Comparison of ENCODE assay signal across 19 cellular contexts in genomic region chr3:143265501-143266070, GRCh38.
"Had no signal": no experiment of that assay in that cellular context is flagged by ENCODE, and none has a peak within 500 bp of the region (broad histone marks: within the 10 kb centered on the region; RNA-seq: fewer than 3 reads in every experiment).

No MANE protein-coding gene starts in this region.

- H3K9me3 ChIP-seq: body of pancreas, heart right ventricle, pancreas, right lobe of liver, upper lobe of left lung had no signal

- DNase-seq: activated CD4-positive, alpha-beta memory T cell treated with anti-CD3 and anti-CD28 coated beads, Interleukin-2, amount 10 ng/mL, durations not matched to agents 7 days and 5 days; activated CD4-positive, alpha-beta T cell treated with anti-CD3 and anti-CD28 coated beads for 36 hours; activated naive CD4-positive, alpha-beta T cell treated with Interleukin-2 at 50 U/mL for 16 hours; activated naive CD8-positive, alpha-beta T cell treated with anti-CD3 and anti-CD28 coated beads, Interleukin-2, amount 10 ng/mL, durations not matched to agents 7 days and 5 days; activated T-cell treated with anti-CD3 and anti-CD28 coated beads, Interleukin-2, amount 50 U/mL, for 24 hours; body of pancreas; effector memory CD8-positive, alpha-beta T cell; heart right ventricle; naive thymus-derived CD8-positive, alpha-beta T cell; pancreas; right lobe of liver; small intestine; stimulated activated CD4-positive, alpha-beta T cell treated with anti-CD3 and anti-CD28 coated beads, Interleukin-15, amount 100 ng/mL, for 24 hours; stimulated activated CD4-positive, alpha-beta T cell treated with anti-CD3 and anti-CD28 coated beads, Interleukin-2, amount 100 ng/mL, for 48 hours; stimulated activated naive CD8-positive, alpha-beta T cell treated with anti-CD3 and anti-CD28 coated beads, Interleukin-15, amount 100 ng/mL, for 72 hours; T-helper 2 cell; upper lobe of left lung had no signal

- H3K36me3 Mint-ChIP-seq: WTC11 had no signal

- H3K4me3 ChIP-seq: body of pancreas, heart right ventricle, pancreas, right lobe of liver, upper lobe of left lung had no signal

- H3K4me3 Mint-ChIP-seq: activated CD4-positive, alpha-beta memory T cell treated with anti-CD3 and anti-CD28 coated beads, Interleukin-2, amount 10 ng/mL, durations not matched to agents 7 days and 5 days; activated CD4-positive, alpha-beta T cell treated with anti-CD3 and anti-CD28 coated beads for 36 hours; activated naive CD8-positive, alpha-beta T cell treated with anti-CD3 and anti-CD28 coated beads, Interleukin-2, amount 10 ng/mL, durations not matched to agents 7 days and 5 days; activated T-cell treated with anti-CD3 and anti-CD28 coated beads, Interleukin-2, amount 50 U/mL, for 24 hours; effector memory CD8-positive, alpha-beta T cell; naive thymus-derived CD8-positive, alpha-beta T cell; stimulated activated naive CD8-positive, alpha-beta T cell treated with anti-CD3 and anti-CD28 coated beads, Interleukin-15, amount 100 ng/mL, for 72 hours; WTC11 had no signal

- H3K27me3 ChIP-seq: body of pancreas, heart right ventricle, pancreas, right lobe of liver, upper lobe of left lung had no signal

- H3K27me3 Mint-ChIP-seq: activated CD4-positive, alpha-beta memory T cell treated with anti-CD3 and anti-CD28 coated beads, Interleukin-2, amount 10 ng/mL, durations not matched to agents 7 days and 5 days; activated CD4-positive, alpha-beta T cell treated with anti-CD3 and anti-CD28 coated beads for 36 hours; activated naive CD8-positive, alpha-beta T cell treated with anti-CD3 and anti-CD28 coated beads, Interleukin-2, amount 10 ng/mL, durations not matched to agents 7 days and 5 days; activated T-cell treated with anti-CD3 and anti-CD28 coated beads, Interleukin-2, amount 50 U/mL, for 24 hours; effector memory CD8-positive, alpha-beta T cell; naive thymus-derived CD8-positive, alpha-beta T cell; stimulated activated naive CD8-positive, alpha-beta T cell treated with anti-CD3 and anti-CD28 coated beads, Interleukin-15, amount 100 ng/mL, for 72 hours had no signal

- H3K27ac Mint-ChIP-seq: activated CD4-positive, alpha-beta memory T cell treated with anti-CD3 and anti-CD28 coated beads, Interleukin-2, amount 10 ng/mL, durations not matched to agents 7 days and 5 days; activated CD4-positive, alpha-beta T cell treated with anti-CD3 and anti-CD28 coated beads for 36 hours; activated naive CD8-positive, alpha-beta T cell treated with anti-CD3 and anti-CD28 coated beads, Interleukin-2, amount 10 ng/mL, durations not matched to agents 7 days and 5 days; activated T-cell treated with anti-CD3 and anti-CD28 coated beads, Interleukin-2, amount 50 U/mL, for 24 hours; activated T-helper 2 cell treated with anti-CD3 and anti-CD28 coated beads, Interferon-gamma antibody, Interleukin-2, Interleukin-4, amounts not matched to agents 10 μg/mL and 5 μg/mL and 100 μg/mL, durations not matched to agents 14 hours and 24 hours and 36 hours; stimulated activated naive CD8-positive, alpha-beta T cell treated with anti-CD3 and anti-CD28 coated beads, Interleukin-15, amount 100 ng/mL, for 72 hours; WTC11 had no signal

- H3K4me1 ChIP-seq: body of pancreas, heart right ventricle, pancreas, right lobe of liver, upper lobe of left lung had no signal

- H3K36me3 ChIP-seq: pancreas, right lobe of liver had no signal

- H3K9me3 Mint-ChIP-seq: activated CD4-positive, alpha-beta memory T cell treated with anti-CD3 and anti-CD28 coated beads, Interleukin-2, amount 10 ng/mL, durations not matched to agents 7 days and 5 days; activated naive CD8-positive, alpha-beta T cell treated with anti-CD3 and anti-CD28 coated beads, Interleukin-2, amount 10 ng/mL, durations not matched to agents 7 days and 5 days; activated T-cell treated with anti-CD3 and anti-CD28 coated beads, Interleukin-2, amount 50 U/mL, for 24 hours; activated T-helper 2 cell treated with anti-CD3 and anti-CD28 coated beads, Interferon-gamma antibody, Interleukin-2, Interleukin-4, amounts not matched to agents 10 μg/mL and 5 μg/mL and 100 μg/mL, durations not matched to agents 14 hours and 24 hours and 36 hours; effector memory CD8-positive, alpha-beta T cell; naive thymus-derived CD8-positive, alpha-beta T cell; stimulated activated naive CD8-positive, alpha-beta T cell treated with anti-CD3 and anti-CD28 coated beads, Interleukin-15, amount 100 ng/mL, for 72 hours; WTC11 had no signal

- ATAC-seq: activated CD4-positive, alpha-beta T cell treated with anti-CD3 and anti-CD28 coated beads for 36 hours; body of pancreas; effector memory CD8-positive, alpha-beta T cell; naive thymus-derived CD8-positive, alpha-beta T cell; right lobe of liver; stimulated activated naive CD8-positive, alpha-beta T cell treated with anti-CD3 and anti-CD28 coated beads, Interleukin-15, amount 100 ng/mL, for 72 hours; WTC11 had no signal

- H3K27ac ChIP-seq: body of pancreas, heart right ventricle, pancreas, right lobe of liver, upper lobe of left lung had no signal
